1 cellular context compared by ENCODE assay signal in the genomic region with DNA sequence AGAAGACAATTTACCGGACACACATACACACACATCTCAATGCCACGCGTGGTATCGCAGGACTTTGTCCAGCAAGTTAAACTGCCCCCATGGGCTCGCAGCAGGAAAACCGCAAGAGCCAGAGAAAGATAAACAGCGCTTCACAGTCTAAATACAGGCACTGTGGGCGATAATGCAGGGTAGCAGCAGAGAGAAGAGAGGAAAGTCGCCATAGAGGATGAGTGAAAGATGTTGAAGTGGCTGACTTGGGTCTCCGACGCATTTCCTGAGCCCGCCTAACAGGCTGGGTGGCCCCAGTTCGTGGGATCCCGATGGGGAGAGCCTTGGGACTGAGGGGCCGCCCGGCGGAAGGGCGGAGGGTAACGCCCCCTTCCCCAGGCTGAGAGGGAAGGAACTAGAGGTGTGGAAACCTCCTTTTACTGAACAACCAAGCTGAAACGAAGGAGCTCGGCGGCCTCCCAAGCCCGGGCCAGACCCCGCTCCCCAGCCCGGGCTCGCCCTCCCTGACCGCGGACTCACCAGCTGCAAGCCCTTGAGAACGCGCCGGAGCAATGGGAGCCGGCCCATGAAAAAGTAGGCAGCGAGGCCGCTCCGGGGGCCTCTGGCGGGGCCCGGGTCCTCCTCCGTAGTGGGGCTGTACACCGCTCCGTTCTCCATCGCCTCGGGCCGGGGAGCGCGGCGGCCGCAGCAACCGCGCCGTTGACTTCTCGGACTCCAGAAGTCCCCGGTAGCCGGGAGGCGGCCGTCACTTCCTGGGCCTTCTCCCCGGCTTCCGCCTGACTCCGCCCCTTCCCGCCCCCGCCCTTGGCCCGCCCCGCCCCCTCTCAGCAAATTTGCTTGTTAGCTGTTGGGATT.
A peak's percentile ranks its signal among the peaks of the same experiment; 100 is the strongest.
TF ChIP-seq lines count a peak whose summit lies in the region.

A gene with protein sequence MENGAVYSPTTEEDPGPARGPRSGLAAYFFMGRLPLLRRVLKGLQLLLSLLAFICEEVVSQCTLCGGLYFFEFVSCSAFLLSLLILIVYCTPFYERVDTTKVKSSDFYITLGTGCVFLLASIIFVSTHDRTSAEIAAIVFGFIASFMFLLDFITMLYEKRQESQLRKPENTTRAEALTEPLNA (minus strand): TSS at position 764 of the 855 bp plus-strand sequence. CDS start 107 bp downstream, at position 657.

TF ChIP-seq in K562, 482 proteins besides CTCF, POLR2A, EP300 and RAD21 (continued from another document and continues in another):
- TF ChIP-seq, protein P1, sequence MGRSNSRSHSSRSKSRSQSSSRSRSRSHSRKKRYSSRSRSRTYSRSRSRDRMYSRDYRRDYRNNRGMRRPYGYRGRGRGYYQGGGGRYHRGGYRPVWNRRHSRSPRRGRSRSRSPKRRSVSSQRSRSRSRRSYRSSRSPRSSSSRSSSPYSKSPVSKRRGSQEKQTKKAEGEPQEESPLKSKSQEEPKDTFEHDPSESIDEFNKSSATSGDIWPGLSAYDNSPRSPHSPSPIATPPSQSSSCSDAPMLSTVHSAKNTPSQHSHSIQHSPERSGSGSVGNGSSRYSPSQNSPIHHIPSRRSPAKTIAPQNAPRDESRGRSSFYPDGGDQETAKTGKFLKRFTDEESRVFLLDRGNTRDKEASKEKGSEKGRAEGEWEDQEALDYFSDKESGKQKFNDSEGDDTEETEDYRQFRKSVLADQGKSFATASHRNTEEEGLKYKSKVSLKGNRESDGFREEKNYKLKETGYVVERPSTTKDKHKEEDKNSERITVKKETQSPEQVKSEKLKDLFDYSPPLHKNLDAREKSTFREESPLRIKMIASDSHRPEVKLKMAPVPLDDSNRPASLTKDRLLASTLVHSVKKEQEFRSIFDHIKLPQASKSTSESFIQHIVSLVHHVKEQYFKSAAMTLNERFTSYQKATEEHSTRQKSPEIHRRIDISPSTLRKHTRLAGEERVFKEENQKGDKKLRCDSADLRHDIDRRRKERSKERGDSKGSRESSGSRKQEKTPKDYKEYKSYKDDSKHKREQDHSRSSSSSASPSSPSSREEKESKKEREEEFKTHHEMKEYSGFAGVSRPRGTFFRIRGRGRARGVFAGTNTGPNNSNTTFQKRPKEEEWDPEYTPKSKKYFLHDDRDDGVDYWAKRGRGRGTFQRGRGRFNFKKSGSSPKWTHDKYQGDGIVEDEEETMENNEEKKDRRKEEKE (IDR thresholded peaks at IDR 0.05; ENCODE audit: borderline replicate concordance in 1 of 2, control insufficient read depth in 1 of 2, low read depth in 2 of 2, low read length in 1 of 2) = 0 out of 4 replicates have a peak, but pooled peaks of 1 of the 2 experiments have one; percentile 11
- no peak for TF ChIP-seq KHSRP (IDR thresholded peaks at IDR 0.05)
- TF ChIP-seq SRSF3 (IDR thresholded peaks at IDR 0.05; ENCODE audit: insufficient read depth, low read length) = no peak
- peak; percentile 85 for TF ChIP-seq ARID1B (IDR thresholded peaks at IDR 0.05)
- TF ChIP-seq HNRNPLL (IDR thresholded peaks at IDR 0.05; ENCODE audit: low read depth, low read length, poor library complexity, severe bottlenecking) = no peak
- TF ChIP-seq ZNF274 (IDR thresholded peaks at IDR 0.05; ENCODE audit: borderline replicate concordance, low read depth, low read length) = no peak
- TF ChIP-seq THRAP3 (IDR thresholded peaks at IDR 0.05; ENCODE audit: borderline replicate concordance) = no peak
- no peak for TF ChIP-seq PRPF4 (IDR thresholded peaks at IDR 0.05; ENCODE audit: insufficient read depth, low read depth, low read length, poor library complexity, severe bottlenecking)
- TF ChIP-seq HMG20B (CRISPR knock-in tag; IDR thresholded peaks at IDR 0.05) = no peak
- peak; percentile 86 for TF ChIP-seq SMARCA4 (IDR thresholded peaks at IDR 0.05)
- no peak for TF ChIP-seq ZNF707 (CRISPR knock-in tag; conservative IDR thresholded peaks at IDR 0.05)
- no peak for TF ChIP-seq ZNF79 (CRISPR knock-in tag; IDR thresholded peaks at IDR 0.05; ENCODE audit: low read depth)
- TF ChIP-seq, protein P2, sequence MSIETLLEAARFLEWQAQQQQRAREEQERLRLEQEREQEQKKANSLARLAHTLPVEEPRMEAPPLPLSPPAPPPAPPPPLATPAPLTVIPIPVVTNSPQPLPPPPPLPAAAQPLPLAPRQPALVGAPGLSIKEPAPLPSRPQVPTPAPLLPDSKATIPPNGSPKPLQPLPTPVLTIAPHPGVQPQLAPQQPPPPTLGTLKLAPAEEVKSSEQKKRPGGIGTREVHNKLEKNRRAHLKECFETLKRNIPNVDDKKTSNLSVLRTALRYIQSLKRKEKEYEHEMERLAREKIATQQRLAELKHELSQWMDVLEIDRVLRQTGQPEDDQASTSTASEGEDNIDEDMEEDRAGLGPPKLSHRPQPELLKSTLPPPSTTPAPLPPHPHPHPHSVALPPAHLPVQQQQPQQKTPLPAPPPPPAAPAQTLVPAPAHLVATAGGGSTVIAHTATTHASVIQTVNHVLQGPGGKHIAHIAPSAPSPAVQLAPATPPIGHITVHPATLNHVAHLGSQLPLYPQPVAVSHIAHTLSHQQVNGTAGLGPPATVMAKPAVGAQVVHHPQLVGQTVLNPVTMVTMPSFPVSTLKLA (conservative IDR thresholded peaks at IDR 0.05) = peak; percentile 68 to 84
- TF ChIP-seq ZNF282 (CRISPR knock-in tag; IDR thresholded peaks at IDR 0.05) = no peak
- TF ChIP-seq NFE2L1 (tag; IDR thresholded peaks at IDR 0.05; ENCODE audit: borderline replicate concordance, low read depth) = no peak
- peak; percentile 51; the same call in 1 of the 2 replicates for TF ChIP-seq RB1 (IDR thresholded peaks at IDR 0.05; ENCODE audit: low read depth)
- TF ChIP-seq ZFX (CRISPR knock-in tag; IDR thresholded peaks at IDR 0.05) = peak; percentile 90
- no peak; the same call in 1 of the 2 replicates for TF ChIP-seq MBD2 (IDR thresholded peaks at IDR 0.05; ENCODE audit: borderline replicate concordance, low read depth)
- no peak for TF ChIP-seq IRF2 (CRISPR knock-in tag; IDR thresholded peaks at IDR 0.05)
- TF ChIP-seq, protein P3, sequence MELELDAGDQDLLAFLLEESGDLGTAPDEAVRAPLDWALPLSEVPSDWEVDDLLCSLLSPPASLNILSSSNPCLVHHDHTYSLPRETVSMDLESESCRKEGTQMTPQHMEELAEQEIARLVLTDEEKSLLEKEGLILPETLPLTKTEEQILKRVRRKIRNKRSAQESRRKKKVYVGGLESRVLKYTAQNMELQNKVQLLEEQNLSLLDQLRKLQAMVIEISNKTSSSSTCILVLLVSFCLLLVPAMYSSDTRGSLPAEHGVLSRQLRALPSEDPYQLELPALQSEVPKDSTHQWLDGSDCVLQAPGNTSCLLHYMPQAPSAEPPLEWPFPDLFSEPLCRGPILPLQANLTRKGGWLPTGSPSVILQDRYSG (tag; conservative IDR thresholded peaks at IDR 0.05; ENCODE audit: low read depth) = no peak
- TF ChIP-seq TAF7 (tag; IDR thresholded peaks at IDR 0.05) = no peak
- TF ChIP-seq, protein P4, sequence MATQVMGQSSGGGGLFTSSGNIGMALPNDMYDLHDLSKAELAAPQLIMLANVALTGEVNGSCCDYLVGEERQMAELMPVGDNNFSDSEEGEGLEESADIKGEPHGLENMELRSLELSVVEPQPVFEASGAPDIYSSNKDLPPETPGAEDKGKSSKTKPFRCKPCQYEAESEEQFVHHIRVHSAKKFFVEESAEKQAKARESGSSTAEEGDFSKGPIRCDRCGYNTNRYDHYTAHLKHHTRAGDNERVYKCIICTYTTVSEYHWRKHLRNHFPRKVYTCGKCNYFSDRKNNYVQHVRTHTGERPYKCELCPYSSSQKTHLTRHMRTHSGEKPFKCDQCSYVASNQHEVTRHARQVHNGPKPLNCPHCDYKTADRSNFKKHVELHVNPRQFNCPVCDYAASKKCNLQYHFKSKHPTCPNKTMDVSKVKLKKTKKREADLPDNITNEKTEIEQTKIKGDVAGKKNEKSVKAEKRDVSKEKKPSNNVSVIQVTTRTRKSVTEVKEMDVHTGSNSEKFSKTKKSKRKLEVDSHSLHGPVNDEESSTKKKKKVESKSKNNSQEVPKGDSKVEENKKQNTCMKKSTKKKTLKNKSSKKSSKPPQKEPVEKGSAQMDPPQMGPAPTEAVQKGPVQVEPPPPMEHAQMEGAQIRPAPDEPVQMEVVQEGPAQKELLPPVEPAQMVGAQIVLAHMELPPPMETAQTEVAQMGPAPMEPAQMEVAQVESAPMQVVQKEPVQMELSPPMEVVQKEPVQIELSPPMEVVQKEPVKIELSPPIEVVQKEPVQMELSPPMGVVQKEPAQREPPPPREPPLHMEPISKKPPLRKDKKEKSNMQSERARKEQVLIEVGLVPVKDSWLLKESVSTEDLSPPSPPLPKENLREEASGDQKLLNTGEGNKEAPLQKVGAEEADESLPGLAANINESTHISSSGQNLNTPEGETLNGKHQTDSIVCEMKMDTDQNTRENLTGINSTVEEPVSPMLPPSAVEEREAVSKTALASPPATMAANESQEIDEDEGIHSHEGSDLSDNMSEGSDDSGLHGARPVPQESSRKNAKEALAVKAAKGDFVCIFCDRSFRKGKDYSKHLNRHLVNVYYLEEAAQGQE (CRISPR knock-in tag; IDR thresholded peaks at IDR 0.05; ENCODE audit: low read depth) = peak; percentile 44; the same call in 1 of the 2 replicates
- TF ChIP-seq BMI1 (IDR thresholded peaks at IDR 0.05; ENCODE audit: low read length) = no peak
- TF ChIP-seq, protein P5, sequence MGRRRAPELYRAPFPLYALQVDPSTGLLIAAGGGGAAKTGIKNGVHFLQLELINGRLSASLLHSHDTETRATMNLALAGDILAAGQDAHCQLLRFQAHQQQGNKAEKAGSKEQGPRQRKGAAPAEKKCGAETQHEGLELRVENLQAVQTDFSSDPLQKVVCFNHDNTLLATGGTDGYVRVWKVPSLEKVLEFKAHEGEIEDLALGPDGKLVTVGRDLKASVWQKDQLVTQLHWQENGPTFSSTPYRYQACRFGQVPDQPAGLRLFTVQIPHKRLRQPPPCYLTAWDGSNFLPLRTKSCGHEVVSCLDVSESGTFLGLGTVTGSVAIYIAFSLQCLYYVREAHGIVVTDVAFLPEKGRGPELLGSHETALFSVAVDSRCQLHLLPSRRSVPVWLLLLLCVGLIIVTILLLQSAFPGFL (CRISPR knock-in tag; IDR thresholded peaks at IDR 0.05) = no peak
- no peak for TF ChIP-seq ZNF589 (CRISPR knock-in tag; IDR thresholded peaks at IDR 0.05; ENCODE audit: low read depth)
- TF ChIP-seq POU5F1 (IDR thresholded peaks at IDR 0.05; ENCODE audit: borderline replicate concordance, low read depth, low read length, partially characterized antibody) = no peak
- TF ChIP-seq ZC3H8 (IDR thresholded peaks at IDR 0.05) = no peak
- TF ChIP-seq HCFC1 (IDR thresholded peaks at IDR 0.05; ENCODE audit: low read depth, low read length) = peak; percentile 12; the same call in 1 of the 2 replicates
- no peak for TF ChIP-seq ZNF23 (CRISPR knock-in tag; IDR thresholded peaks at IDR 0.05)
- 0 out of 4 replicates have a peak, but pooled peaks of 1 of the 2 experiments have one; percentile 51 for TF ChIP-seq ETV6 (IDR thresholded peaks at IDR 0.05; ENCODE audit: borderline replicate concordance in 1 of 2, low read depth in 2 of 2, low read length in 1 of 2)
- no peak for TF ChIP-seq ETV6 (CRISPR knock-in tag; IDR thresholded peaks at IDR 0.05; ENCODE audit: borderline replicate concordance)
- TF ChIP-seq ZNF785 (CRISPR knock-in tag; IDR thresholded peaks at IDR 0.05) = no peak
- TF ChIP-seq SAP30 (IDR thresholded peaks at IDR 0.05; ENCODE audit: borderline replicate concordance, insufficient read depth, low read depth, low read length, poor library complexity, severe bottlenecking) = peak; percentile 72
- TF ChIP-seq RFX1 (IDR thresholded peaks at IDR 0.05) = no peak
- no peak for TF ChIP-seq ZNF140 (CRISPR knock-in tag; IDR thresholded peaks at IDR 0.05)
- TF ChIP-seq MEF2A (IDR thresholded peaks at IDR 0.05; ENCODE audit: control insufficient read depth, low read depth, low read length) = peak; percentile 75; the same call in 1 of the 2 replicates
- TF ChIP-seq TCF3 (CRISPR knock-in tag; IDR thresholded peaks at IDR 0.05) = peak; percentile 70
- TF ChIP-seq, protein P6, sequence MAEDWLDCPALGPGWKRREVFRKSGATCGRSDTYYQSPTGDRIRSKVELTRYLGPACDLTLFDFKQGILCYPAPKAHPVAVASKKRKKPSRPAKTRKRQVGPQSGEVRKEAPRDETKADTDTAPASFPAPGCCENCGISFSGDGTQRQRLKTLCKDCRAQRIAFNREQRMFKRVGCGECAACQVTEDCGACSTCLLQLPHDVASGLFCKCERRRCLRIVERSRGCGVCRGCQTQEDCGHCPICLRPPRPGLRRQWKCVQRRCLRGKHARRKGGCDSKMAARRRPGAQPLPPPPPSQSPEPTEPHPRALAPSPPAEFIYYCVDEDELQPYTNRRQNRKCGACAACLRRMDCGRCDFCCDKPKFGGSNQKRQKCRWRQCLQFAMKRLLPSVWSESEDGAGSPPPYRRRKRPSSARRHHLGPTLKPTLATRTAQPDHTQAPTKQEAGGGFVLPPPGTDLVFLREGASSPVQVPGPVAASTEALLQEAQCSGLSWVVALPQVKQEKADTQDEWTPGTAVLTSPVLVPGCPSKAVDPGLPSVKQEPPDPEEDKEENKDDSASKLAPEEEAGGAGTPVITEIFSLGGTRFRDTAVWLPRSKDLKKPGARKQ (CRISPR knock-in tag; IDR thresholded peaks at IDR 0.05) = no peak
- TF ChIP-seq, protein P7, sequence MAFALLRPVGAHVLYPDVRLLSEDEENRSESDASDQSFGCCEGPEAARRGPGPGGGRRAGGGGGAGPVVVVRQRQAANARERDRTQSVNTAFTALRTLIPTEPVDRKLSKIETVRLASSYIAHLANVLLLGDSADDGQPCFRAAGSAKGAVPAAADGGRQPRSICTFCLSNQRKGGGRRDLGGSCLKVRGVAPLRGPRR (CRISPR knock-in tag; IDR thresholded peaks at IDR 0.05) = no peak
- TF ChIP-seq, protein P8, sequence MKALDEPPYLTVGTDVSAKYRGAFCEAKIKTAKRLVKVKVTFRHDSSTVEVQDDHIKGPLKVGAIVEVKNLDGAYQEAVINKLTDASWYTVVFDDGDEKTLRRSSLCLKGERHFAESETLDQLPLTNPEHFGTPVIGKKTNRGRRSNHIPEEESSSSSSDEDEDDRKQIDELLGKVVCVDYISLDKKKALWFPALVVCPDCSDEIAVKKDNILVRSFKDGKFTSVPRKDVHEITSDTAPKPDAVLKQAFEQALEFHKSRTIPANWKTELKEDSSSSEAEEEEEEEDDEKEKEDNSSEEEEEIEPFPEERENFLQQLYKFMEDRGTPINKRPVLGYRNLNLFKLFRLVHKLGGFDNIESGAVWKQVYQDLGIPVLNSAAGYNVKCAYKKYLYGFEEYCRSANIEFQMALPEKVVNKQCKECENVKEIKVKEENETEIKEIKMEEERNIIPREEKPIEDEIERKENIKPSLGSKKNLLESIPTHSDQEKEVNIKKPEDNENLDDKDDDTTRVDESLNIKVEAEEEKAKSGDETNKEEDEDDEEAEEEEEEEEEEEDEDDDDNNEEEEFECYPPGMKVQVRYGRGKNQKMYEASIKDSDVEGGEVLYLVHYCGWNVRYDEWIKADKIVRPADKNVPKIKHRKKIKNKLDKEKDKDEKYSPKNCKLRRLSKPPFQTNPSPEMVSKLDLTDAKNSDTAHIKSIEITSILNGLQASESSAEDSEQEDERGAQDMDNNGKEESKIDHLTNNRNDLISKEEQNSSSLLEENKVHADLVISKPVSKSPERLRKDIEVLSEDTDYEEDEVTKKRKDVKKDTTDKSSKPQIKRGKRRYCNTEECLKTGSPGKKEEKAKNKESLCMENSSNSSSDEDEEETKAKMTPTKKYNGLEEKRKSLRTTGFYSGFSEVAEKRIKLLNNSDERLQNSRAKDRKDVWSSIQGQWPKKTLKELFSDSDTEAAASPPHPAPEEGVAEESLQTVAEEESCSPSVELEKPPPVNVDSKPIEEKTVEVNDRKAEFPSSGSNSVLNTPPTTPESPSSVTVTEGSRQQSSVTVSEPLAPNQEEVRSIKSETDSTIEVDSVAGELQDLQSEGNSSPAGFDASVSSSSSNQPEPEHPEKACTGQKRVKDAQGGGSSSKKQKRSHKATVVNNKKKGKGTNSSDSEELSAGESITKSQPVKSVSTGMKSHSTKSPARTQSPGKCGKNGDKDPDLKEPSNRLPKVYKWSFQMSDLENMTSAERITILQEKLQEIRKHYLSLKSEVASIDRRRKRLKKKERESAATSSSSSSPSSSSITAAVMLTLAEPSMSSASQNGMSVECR (CRISPR knock-in tag; IDR thresholded peaks at IDR 0.05) = no peak
- 0 out of 2 replicates have a peak, but pooled peaks have one; percentile 16 for TF ChIP-seq DMBX1 (CRISPR knock-in tag; IDR thresholded peaks at IDR 0.05; ENCODE audit: borderline replicate concordance)
- peak; percentile 72 for TF ChIP-seq KDM5B (IDR thresholded peaks at IDR 0.05; ENCODE audit: insufficient replicate concordance, low read depth, low read length)
